Comparison of ENCODE assay signal across 20 cellular contexts in genomic region chrX:14886252-14886651, GRCh38.
"Had no signal": no experiment of that assay in that cellular context is flagged by ENCODE, and none has a peak within 500 bp of the region (broad histone marks: within the 10 kb centered on the region; RNA-seq: fewer than 3 reads in every experiment).

No MANE protein-coding gene starts in this region.

- H3K27me3 ChIP-seq: sigmoid colon had no signal

- DNase-seq: cerebellar nuclear complex; cortex of kidney; dorsolateral prefrontal cortex; effector CD4-positive, alpha-beta T cell; mesenchymal stem cell; mucosa of descending colon; naive B cell; psoas muscle; right cardiac atrium; sigmoid colon; stimulated activated CD4-positive, alpha-beta T cell treated with anti-CD3 and anti-CD28 coated beads, Interleukin-2, amount 100 ng/mL, for 24 hours; stimulated activated CD4-positive, alpha-beta T cell treated with anti-CD3 and anti-CD28 coated beads, Interleukin-4, amount 100 ng/mL, for 24 hours; stimulated activated naive CD4-positive, alpha-beta T cell treated with Interleukin-2 at 50 U/mL for 16 hours; trophoblast cell had no signal

- H3K4me1 ChIP-seq: psoas muscle, sigmoid colon had no signal

- H3K4me3 Mint-ChIP-seq: mesothelial cell of epicardium; naive B cell; natural killer cell treated with Interleukin-12 subunit alpha and Interleukin-12 subunit beta and Interleukin-15 and Interleukin-18, amount 100 ng/mL, for 72 hours; neural crest cell; stimulated activated effector memory CD8-positive, alpha-beta T cell treated with anti-CD3 and anti-CD28 coated beads, Interleukin-12 subunit alpha, Interleukin-12 subunit beta, amount 100 ng/mL, for 72 hours had no signal

- H3K27ac Mint-ChIP-seq: mesothelial cell of epicardium; naive B cell; stimulated activated effector memory CD8-positive, alpha-beta T cell treated with anti-CD3 and anti-CD28 coated beads, Interleukin-12 subunit alpha, Interleukin-12 subunit beta, amount 100 ng/mL, for 72 hours had no signal

- H3K9me3 ChIP-seq: mucosa of descending colon, psoas muscle, sigmoid colon had no signal

- H3K36me3 ChIP-seq: sigmoid colon had no signal

- H3K4me3 ChIP-seq: dorsolateral prefrontal cortex, mucosa of descending colon, psoas muscle, sigmoid colon had no signal

- H3K36me3 Mint-ChIP-seq: natural killer cell treated with Interleukin-12 subunit alpha and Interleukin-12 subunit beta and Interleukin-15 and Interleukin-18, amount 100 ng/mL, for 72 hours had no signal

- H3K9me3 Mint-ChIP-seq: stimulated activated effector memory CD8-positive, alpha-beta T cell treated with anti-CD3 and anti-CD28 coated beads, Interleukin-12 subunit alpha, Interleukin-12 subunit beta, amount 100 ng/mL, for 72 hours had no signal

- H3K4me1 Mint-ChIP-seq: mesothelial cell of epicardium, neural crest cell had no signal

- ATAC-seq: mucosa of descending colon; natural killer cell treated with Interleukin-12 subunit alpha and Interleukin-12 subunit beta and Interleukin-15 and Interleukin-18, amount 100 ng/mL, for 72 hours; psoas muscle; right cardiac atrium; stimulated activated effector memory CD8-positive, alpha-beta T cell treated with anti-CD3 and anti-CD28 coated beads, Interleukin-12 subunit alpha, Interleukin-12 subunit beta, amount 100 ng/mL, for 72 hours had no signal

- FAIRE-seq: frontal cortex, keratinocyte had no signal

- H3K27me3 Mint-ChIP-seq: naive B cell; natural killer cell treated with Interleukin-12 subunit alpha and Interleukin-12 subunit beta and Interleukin-15 and Interleukin-18, amount 100 ng/mL, for 72 hours had no signal

- H3K27ac ChIP-seq: dorsolateral prefrontal cortex, psoas muscle, sigmoid colon had no signal
